In genomic region chr3:133944181-133944580, GRCh38 we compare ENCODE assay signal across 12 cellular contexts. TPM values are rescaled to one million over a fixed set of nuclear protein-coding genes. Genes with fewer than 3 reads are reported as not detected.
DNase-seq lines count a peak whose midpoint lies in the region; ATAC-seq and TF ChIP-seq lines count a peak whose summit lies in the region.
"Had no signal": no experiment of that assay in that cellular context is flagged by ENCODE, and none has a peak within 500 bp of the region (broad histone marks: within the 10 kb centered on the region; RNA-seq: fewer than 3 reads in every experiment).

No MANE protein-coding gene starts in this region.

- H3K9me3 ChIP-seq in upper lobe of left lung: no peaks in the 10 kb centered on the region
- H3K9me3 ChIP-seq: HAP-1, vagina had no signal

- H3K27ac Mint-ChIP-seq in MCF 10A (ENCODE audit: low read depth, unreplicated experiment): peak overlapping the region; percentile 52
- H3K27ac Mint-ChIP-seq: dendritic cell treated with granulocyte-macrophage colony-stimulating factor and Interleukin-4, amounts not matched to agents 40 ng/mL and 50 ng/mL, for 4 days had no signal

- CTCF ChIA-PET in MCF 10A (lab: Yijun Ruan, JAX): interaction anchor here (0.6 to 2.2 kb wide), 12 partner anchors 14 to 926 kb away, joined by 3 to 9 read pairs (median 3); no protein-coding TSS in a partner anchor

- TF ChIP-seq CTCF in MCF 10A (IDR thresholded peaks at IDR 0.05; ENCODE audit: unreplicated experiment) (no peak), kidney epithelial cell (IDR thresholded peaks at IDR 0.05; ENCODE audit: insufficient read depth, low read length, poor library complexity, severe bottlenecking) (no peak), upper lobe of left lung (IDR thresholded peaks at IDR 0.05) (no peak)

- no peaks in the 10 kb centered on the region for H3K9me3 Mint-ChIP-seq in MCF 10A (ENCODE audit: unreplicated experiment)
- H3K9me3 Mint-ChIP-seq: dendritic cell treated with granulocyte-macrophage colony-stimulating factor and Interleukin-4, amounts not matched to agents 40 ng/mL and 50 ng/mL, for 4 days had no signal

- H3K4me1 ChIP-seq in upper lobe of left lung: peaks cover 42 to 61% (median 52%) of the 10 kb centered on the region in 4 donors
- H3K4me1 ChIP-seq: HAP-1 had no signal

- ATAC-seq in upper lobe of left lung (ENCODE audit: low FRiP score in 2 of 2) (no peak), HG02885 (IDR thresholded peaks at IDR 0.05; ENCODE audit: poor library complexity, unreplicated experiment) (no peak)

- no peaks in the 10 kb centered on the region for H3K36me3 ChIP-seq in kidney epithelial cell (ENCODE audit: control insufficient read depth, insufficient read depth, low read length)
- H3K36me3 ChIP-seq in upper lobe of left lung: peaks cover 0 to 46% (median 8%) of the 10 kb centered on the region in 4 donors
- H3K36me3 ChIP-seq: HAP-1, vagina had no signal

- POLR2A ChIA-PET in MCF 10A (lab: Yijun Ruan, JAX): interaction anchor here (0.7 to 2.7 kb wide), 13 partner anchors 13 to 541 kb away, joined by 3 to 17 read pairs (median 3); partner anchors contain the start of genes ANAPC13, CEP63 and TOPBP1

- H3K4me1 Mint-ChIP-seq in MCF 10A (ENCODE audit: insufficient read depth, unreplicated experiment): peaks cover 55% of the 10 kb centered on the region

- H3K36me3 Mint-ChIP-seq in MCF 10A (ENCODE audit: insufficient read depth, unreplicated experiment): peaks cover 5% of the 10 kb centered on the region

- peak overlapping the region; percentile 80 to 92 (median 85) for H3K27ac ChIP-seq in upper lobe of left lung
- H3K27ac ChIP-seq: vagina had no signal

- 62 to 65% methylated on average over 2 of the region's 2 CpGs for WGBS in upper lobe of left lung, 2 donors

- H3K27me3 ChIP-seq in kidney epithelial cell (ENCODE audit: control insufficient read depth, insufficient read depth, low read length) (no peaks in the 10 kb centered on the region), upper lobe of left lung (no peaks in the 10 kb centered on the region)
- H3K27me3 ChIP-seq: vagina had no signal

- intact Hi-C loops in MCF 10A (cut with micrococcal nuclease): loop anchor here (2.0 kb wide), 1 partner anchor 19 kb away; no protein-coding TSS in a partner anchor

- H3K27me3 Mint-ChIP-seq in MCF 10A (ENCODE audit: insufficient read depth, unreplicated experiment): no peaks in the 10 kb centered on the region

- DNase-seq in LoVo (ENCODE audit: low spot score) (peak; percentile 22), MCF 10A (ENCODE audit: unreplicated experiment) (peak; percentile 77), kidney epithelial cell (ENCODE audit: low read depth) (peak; percentile 12), upper lobe of left lung (peak in 1 of 2 donors; percentile 19), DMS114 treated with DMSO at 0.1 percent for 48 hours (lab: John Stamatoyannopoulos, UW; ENCODE audit: unreplicated experiment) (no peak), medulla oblongata (ENCODE audit: extremely low spot score) (no peak)
- DNase-seq: activated T-cell treated with anti-CD3 and anti-CD28 coated beads, Interleukin-2, amount 50 U/mL, for 1 hour; occipital lobe had no signal

- TF ChIP-seq EP300 in upper lobe of left lung (IDR thresholded peaks at IDR 0.05): peak in 1 of 4 donors; percentile 61

- peak overlapping the region; percentile 39 for H3K4me3 Mint-ChIP-seq in MCF 10A (ENCODE audit: unreplicated experiment)
- H3K4me3 Mint-ChIP-seq: dendritic cell treated with granulocyte-macrophage colony-stimulating factor and Interleukin-4, amounts not matched to agents 40 ng/mL and 50 ng/mL, for 4 days had no signal

- H3K4me3 ChIP-seq in kidney epithelial cell (ENCODE audit: low read depth, low read length) (no peak overlapping the region), upper lobe of left lung (no peak overlapping the region)
- H3K4me3 ChIP-seq: HAP-1, vagina had no signal

- no peak for TF ChIP-seq POLR2A in upper lobe of left lung (IDR thresholded peaks at IDR 0.05)

- no TSS peak for BruUV-seq in MCF 10A (replicated peaks; lab: Mats Ljungman, UMichigan)

RNA-seq across cellular contexts. Expression of gene RAB6B, which starts 48.5 kb away (rescaled TPM):
- total RNA-seq in MCF 10A (2022) (0.96 and 1.1 TPM in 2 replicates), kidney epithelial cell (4.1 and 4.4 TPM in 2 replicates), upper lobe of left lung (1 to 10 TPM in 5 of 6 donors, under 1 TPM in 1; 1.00 to 6.3 (median 2.8) TPM)

Comparison
In these comparisons a context has a peak if more than half of its experiments do, and no peak if none do; other contexts are left out.
1. DNase-seq: peak in LoVo (single experiment), MCF 10A (single experiment) and kidney epithelial cell (single experiment); none in DMS114 treated with DMSO at 0.1 percent for 48 hours (single experiment) and medulla oblongata (single experiment).